In genomic region chr7:92133133-92133736, GRCh38 we compare ENCODE assay signal across 8 cellular contexts. TPM values are rescaled to one million over a fixed set of nuclear protein-coding genes. Genes with fewer than 3 reads are reported as not detected.
DNase-seq lines count a peak whose midpoint lies in the region; ATAC-seq and TF ChIP-seq lines count a peak whose summit lies in the region.

No MANE protein-coding gene starts in this region.

- no peaks in the 10 kb centered on the region for H3K27me3 Mint-ChIP-seq in activated CD4-positive, alpha-beta T cell treated with anti-CD3 and anti-CD28 coated beads for 36 hours
- H3K27me3 Mint-ChIP-seq in progenitor cell of endocrine pancreas = no peaks in the 10 kb centered on the region

- no peak for DNase-seq in activated CD4-positive, alpha-beta T cell treated with anti-CD3 and anti-CD28 coated beads for 36 hours
- DNase-seq in activated CD4-positive, alpha-beta T cell treated with anti-CD3 and anti-CD28 coated beads, Interleukin-2, amount 50 U/mL, for 4 hours = no peak
- DNase-seq in SKM-1 (lab: John Stamatoyannopoulos, UW; ENCODE audit: unreplicated experiment) = peak; percentile 48
- DNase-seq in fibroblast of mammary gland (ENCODE audit: low read depth) = no peak
- no peak for DNase-seq in progenitor cell of endocrine pancreas (ENCODE audit: low spot score, unreplicated experiment)
- no peak for DNase-seq in stimulated activated CD4-positive, alpha-beta T cell treated with anti-CD3 and anti-CD28 coated beads, Interleukin-4, amount 100 ng/mL, for 24 hours
- no peak for DNase-seq in DMS153 treated with DMSO at 0.1 percent for 48 hours (lab: John Stamatoyannopoulos, UW; ENCODE audit: unreplicated experiment)

- peak; percentile 8 for ATAC-seq in activated CD4-positive, alpha-beta T cell treated with anti-CD3 and anti-CD28 coated beads for 36 hours
- ATAC-seq in HG03095 (IDR thresholded peaks at IDR 0.05; ENCODE audit: unreplicated experiment) = peak; percentile 11

- peak overlapping the region; percentile 99 for H3K27ac Mint-ChIP-seq in activated CD4-positive, alpha-beta T cell treated with anti-CD3 and anti-CD28 coated beads for 36 hours
- H3K27ac Mint-ChIP-seq in progenitor cell of endocrine pancreas = peak overlapping the region; percentile 100

- H3K36me3 Mint-ChIP-seq in activated CD4-positive, alpha-beta T cell treated with anti-CD3 and anti-CD28 coated beads for 36 hours (ENCODE audit: low read depth) = peaks cover 21% of the 10 kb centered on the region
- H3K36me3 Mint-ChIP-seq in progenitor cell of endocrine pancreas (ENCODE audit: insufficient read depth) = peaks cover 5% of the 10 kb centered on the region

- peak overlapping the region; percentile 94 for H3K4me3 ChIP-seq in fibroblast of mammary gland (ENCODE audit: control insufficient read depth, low read depth, low read length)

- TF ChIP-seq CTCF in fibroblast of mammary gland (conservative IDR thresholded peaks at IDR 0.05; ENCODE audit: control insufficient read depth, insufficient read depth, low read depth, low read length) (no peak), progenitor cell of endocrine pancreas (IDR thresholded peaks at IDR 0.05; ENCODE audit: unreplicated experiment) (no peak)

- no peaks in the 10 kb centered on the region for H3K9me3 Mint-ChIP-seq in activated CD4-positive, alpha-beta T cell treated with anti-CD3 and anti-CD28 coated beads for 36 hours (ENCODE audit: low read depth)
- no peaks in the 10 kb centered on the region for H3K9me3 Mint-ChIP-seq in progenitor cell of endocrine pancreas (ENCODE audit: low read depth)

- peak overlapping the region; percentile 98 for H3K4me3 Mint-ChIP-seq in activated CD4-positive, alpha-beta T cell treated with anti-CD3 and anti-CD28 coated beads for 36 hours
- H3K4me3 Mint-ChIP-seq in progenitor cell of endocrine pancreas (ENCODE audit: low read depth) = peak overlapping the region; percentile 92

- POLR2A ChIA-PET in activated CD4-positive, alpha-beta T cell treated with anti-CD3 and anti-CD28 coated beads for 36 hours (lab: Charles Lee) = interaction anchor here (0.6 to 1.1 kb wide), 5 partner anchors 20 to 396 kb away, joined by 3 to 5 read pairs (median 4); partner anchors contain the start of genes ANKIB1, GATAD1, KRIT1 and RBM48

- intact Hi-C loops in activated CD4-positive, alpha-beta T cell treated with anti-CD3 and anti-CD28 coated beads for 36 hours (cut with DNase I, micrococcal nuclease) = loop anchor here (5.0 to 10.0 kb wide), 2 partner anchors 251 to 1872 kb away; partner anchors contain the start of genes BET1 (in 1 of the 2) and MTERF1 (in 1 of the 2)

- CTCF ChIA-PET in activated CD4-positive, alpha-beta T cell treated with anti-CD3 and anti-CD28 coated beads for 36 hours (lab: Charles Lee) = interaction anchor here (0.7 to 2.7 kb wide), 10 partner anchors 12 to 314 kb away, joined by 3 to 13 read pairs (median 3); partner anchors contain the start of genes GATAD1 and LRRD1

- peaks cover 20% of the 10 kb centered on the region for H3K4me1 Mint-ChIP-seq in activated CD4-positive, alpha-beta T cell treated with anti-CD3 and anti-CD28 coated beads for 36 hours
- H3K4me1 Mint-ChIP-seq in progenitor cell of endocrine pancreas (ENCODE audit: low read depth) = peaks cover 25% of the 10 kb centered on the region

RNA-seq across cellular contexts. Expression of gene CYP51A1, which starts 1.0 kb away (rescaled TPM):
- total RNA-seq in activated CD4-positive, alpha-beta T cell treated with anti-CD3 and anti-CD28 coated beads for 36 hours = 10 to 100 TPM; 57.8 to 63.3 TPM
- total RNA-seq in progenitor cell of endocrine pancreas = 79.8 and 89.8 TPM in 2 replicates

RNA-seq across cellular contexts. Expression of gene LRRD1, which starts 45.7 kb away (rescaled TPM):
- total RNA-seq in activated CD4-positive, alpha-beta T cell treated with anti-CD3 and anti-CD28 coated beads for 36 hours = not detected
- total RNA-seq in progenitor cell of endocrine pancreas = 0.31 and 0.34 TPM in 2 replicates
